ENCODE assay signal across 15 cellular contexts in genomic region chr4:111678466-111678865, GRCh38.
A peak's percentile ranks its signal among the peaks of the same experiment; 100 is the strongest.
DNase-seq lines count a peak whose midpoint lies in the region; ATAC-seq, FAIRE-seq and TF ChIP-seq lines count a peak whose summit lies in the region.
"Had no signal": no experiment of that assay in that cellular context is flagged by ENCODE, and none has a peak within 500 bp of the region (broad histone marks: within the 10 kb centered on the region; RNA-seq: fewer than 3 reads in every experiment).

No MANE protein-coding gene starts in this region.

- WGBS in heart right ventricle, 2 donors: 60 to 65% methylated on average over 1 of the region's 1 CpG

- H4K20me1 ChIP-seq in astrocyte (ENCODE audit: insufficient read depth, low read length): no peaks in the 10 kb centered on the region

- peak overlapping the region; percentile 6 for H3K4me2 ChIP-seq in astrocyte (ENCODE audit: low read length)
- H3K4me2 ChIP-seq: A549 had no signal

- no peaks in the 10 kb centered on the region for H3K36me3 Mint-ChIP-seq in astrocyte (ENCODE audit: low read depth, unreplicated experiment)
- no peaks in the 10 kb centered on the region for H3K36me3 Mint-ChIP-seq in nephron progenitor cell (ENCODE audit: low read depth)
- no peaks in the 10 kb centered on the region for H3K36me3 Mint-ChIP-seq in activated naive CD4-positive, alpha-beta T cell treated with anti-CD3 and anti-CD28 coated beads, Interleukin-2, amount 10 ng/mL, durations not matched to agents 7 days and 5 days

- no peak overlapping the region for H2AFZ ChIP-seq in astrocyte (ENCODE audit: low read depth, low read length)

- H3K9me3 ChIP-seq in heart right ventricle (no peaks in the 10 kb centered on the region), astrocyte (ENCODE audit: insufficient read depth, low read depth, low read length) (no peaks in the 10 kb centered on the region), BE2C (no peaks in the 10 kb centered on the region)
- H3K9me3 ChIP-seq: A549, testis had no signal

- DNase-seq in heart right ventricle (no peak), Right ventricle myocardium superior (no peak), astrocyte (ENCODE audit: low read depth) (peak; percentile 72), fibroblast of the aortic adventitia (ENCODE audit: low read depth) (peak; percentile 74), nephron progenitor cell (no peak), retina (no peak), BE2C (no peak)
- DNase-seq in activated naive CD4-positive, alpha-beta T cell treated with anti-CD3 and anti-CD28 coated beads, Interleukin-2, amount 10 ng/mL, durations not matched to agents 7 days and 5 days: no peak
- DNase-seq: activated CD8-positive, alpha-beta T cell treated with anti-CD3 and anti-CD28 coated beads, Interleukin-2, amount 10 ng/mL, durations not matched to agents 7 days and 5 days; activated effector memory CD4-positive, alpha-beta T cell treated with anti-CD3 and anti-CD28 coated beads, Interleukin-2, amount 50 U/mL, for 16 hours; nucleus accumbens; stimulated activated CD4-positive, alpha-beta T cell treated with anti-CD3 and anti-CD28 coated beads, Interleukin-12 subunit alpha, Interleukin-12 subunit beta, amount 100 ng/mL, for 4 hours; testis had no signal

- H3K36me3 ChIP-seq in heart right ventricle (no peaks in the 10 kb centered on the region), astrocyte (ENCODE audit: insufficient read depth, low read length) (no peaks in the 10 kb centered on the region), BE2C (no peaks in the 10 kb centered on the region)

- FAIRE-seq in astrocyte (lab: Jason Lieb, UNC): no peak
- FAIRE-seq: A549, GM12878 had no signal

- H3K27me3 ChIP-seq in heart right ventricle: no peaks in the 10 kb centered on the region
- no peaks in the 10 kb centered on the region for H3K27me3 ChIP-seq in astrocyte (ENCODE audit: insufficient read depth, low read length)
- H3K27me3 ChIP-seq in BE2C: no peaks in the 10 kb centered on the region
- H3K27me3 ChIP-seq: testis had no signal

- peaks cover 4% of the 10 kb centered on the region for H3K4me1 Mint-ChIP-seq in astrocyte (ENCODE audit: low read depth, unreplicated experiment)
- H3K4me1 Mint-ChIP-seq in nephron progenitor cell: no peaks in the 10 kb centered on the region
- no peaks in the 10 kb centered on the region for H3K4me1 Mint-ChIP-seq in activated naive CD4-positive, alpha-beta T cell treated with anti-CD3 and anti-CD28 coated beads, Interleukin-2, amount 10 ng/mL, durations not matched to agents 7 days and 5 days

- H3K9ac ChIP-seq in astrocyte (ENCODE audit: low read length): no peak overlapping the region

- H3K9me3 Mint-ChIP-seq in astrocyte (ENCODE audit: unreplicated experiment): no peaks in the 10 kb centered on the region
- H3K9me3 Mint-ChIP-seq in nephron progenitor cell: no peaks in the 10 kb centered on the region
- H3K9me3 Mint-ChIP-seq in activated naive CD4-positive, alpha-beta T cell treated with anti-CD3 and anti-CD28 coated beads, Interleukin-2, amount 10 ng/mL, durations not matched to agents 7 days and 5 days: no peaks in the 10 kb centered on the region

- peaks cover 0 to 12% (median 0%) of the 10 kb centered on the region in 9 donors for H3K4me1 ChIP-seq in heart right ventricle
- no peaks in the 10 kb centered on the region for H3K4me1 ChIP-seq in astrocyte (ENCODE audit: insufficient read depth, low read length)
- no peaks in the 10 kb centered on the region for H3K4me1 ChIP-seq in BE2C
- H3K4me1 ChIP-seq: A549, testis had no signal

- H3K4me3 ChIP-seq in heart right ventricle (no peak overlapping the region), astrocyte (ENCODE audit: insufficient read depth, low read depth, low read length) (no peak overlapping the region), fibroblast of the aortic adventitia (ENCODE audit: low read depth, low read length) (no peak overlapping the region), BE2C (ENCODE audit: low read depth, low read length) (no peak overlapping the region)
- H3K4me3 ChIP-seq: A549, GM12878, testis had no signal

- intact Hi-C loops in heart right ventricle (cut with DNase I): no loop called here
- intact Hi-C loops in Right ventricle myocardium superior (cut with DNase I): no loop called here

- CTCF ChIA-PET in activated naive CD4-positive, alpha-beta T cell treated with anti-CD3 and anti-CD28 coated beads, Interleukin-2, amount 10 ng/mL, durations not matched to agents 7 days and 5 days (lab: Charles Lee): no interaction called here

- no peak overlapping the region for H3K27ac Mint-ChIP-seq in astrocyte (ENCODE audit: unreplicated experiment)
- no peak overlapping the region for H3K27ac Mint-ChIP-seq in nephron progenitor cell
- no peak overlapping the region for H3K27ac Mint-ChIP-seq in activated naive CD4-positive, alpha-beta T cell treated with anti-CD3 and anti-CD28 coated beads, Interleukin-2, amount 10 ng/mL, durations not matched to agents 7 days and 5 days
- H3K27ac Mint-ChIP-seq: activated CD8-positive, alpha-beta T cell treated with anti-CD3 and anti-CD28 coated beads, Interleukin-2, amount 10 ng/mL, durations not matched to agents 7 days and 5 days had no signal

- H3K27ac ChIP-seq in heart right ventricle (no peak overlapping the region), astrocyte (ENCODE audit: low read depth, low read length) (no peak overlapping the region)
- H3K27ac ChIP-seq: A549, testis had no signal

- H3K27me3 Mint-ChIP-seq in astrocyte (ENCODE audit: low read depth, unreplicated experiment): no peaks in the 10 kb centered on the region
- H3K27me3 Mint-ChIP-seq in nephron progenitor cell (ENCODE audit: low read depth, poor library complexity): no peaks in the 10 kb centered on the region
- no peaks in the 10 kb centered on the region for H3K27me3 Mint-ChIP-seq in activated naive CD4-positive, alpha-beta T cell treated with anti-CD3 and anti-CD28 coated beads, Interleukin-2, amount 10 ng/mL, durations not matched to agents 7 days and 5 days

- peak in 5 of 8 donors; percentile 23 to 77 (median 42) for ATAC-seq in heart right ventricle
- ATAC-seq in Right ventricle myocardium superior (ENCODE audit: poor library complexity): no peak
- ATAC-seq: A549; activated CD8-positive, alpha-beta T cell treated with anti-CD3 and anti-CD28 coated beads, Interleukin-2, amount 10 ng/mL, durations not matched to agents 7 days and 5 days; GM12878 had no signal

- no peak overlapping the region for H3K4me3 Mint-ChIP-seq in astrocyte (ENCODE audit: unreplicated experiment)
- no peak overlapping the region for H3K4me3 Mint-ChIP-seq in nephron progenitor cell
- H3K4me3 Mint-ChIP-seq in activated naive CD4-positive, alpha-beta T cell treated with anti-CD3 and anti-CD28 coated beads, Interleukin-2, amount 10 ng/mL, durations not matched to agents 7 days and 5 days: no peak overlapping the region
- H3K4me3 Mint-ChIP-seq: activated CD8-positive, alpha-beta T cell treated with anti-CD3 and anti-CD28 coated beads, Interleukin-2, amount 10 ng/mL, durations not matched to agents 7 days and 5 days had no signal

- TF ChIP-seq CTCF in heart right ventricle (IDR thresholded peaks at IDR 0.05) (no peak), astrocyte (IDR thresholded peaks at IDR 0.05; ENCODE audit: insufficient read depth, low read depth, low read length) (no peak), fibroblast of the aortic adventitia (IDR thresholded peaks at IDR 0.05; ENCODE audit: insufficient read depth, low read length) (no peak), nephron progenitor cell (IDR thresholded peaks at IDR 0.05) (no peak), BE2C (IDR thresholded peaks at IDR 0.05; ENCODE audit: low read depth, low read length) (no peak)

- no peaks in the 10 kb centered on the region for H3K79me2 ChIP-seq in astrocyte (ENCODE audit: insufficient read depth, low read length)

Comparison
In these comparisons a context has a peak if more than half of its experiments do, and no peak if none do; other contexts are left out.
1. DNase-seq: peak in astrocyte (single experiment) and fibroblast of the aortic adventitia (single experiment); none in heart right ventricle (0 of 2), Right ventricle myocardium superior (single experiment), nephron progenitor cell (single experiment), retina (single experiment), activated naive CD4-positive, alpha-beta T cell treated with anti-CD3 and anti-CD28 coated beads, Interleukin-2, amount 10 ng/mL, durations not matched to agents 7 days and 5 days (single experiment) and BE2C (single experiment).